Comparison of ENCODE assay signal across 18 cellular contexts in genomic region chr6:73131706-73132105, GRCh38.
DNase-seq lines count a peak whose midpoint lies in the region; ATAC-seq and TF ChIP-seq lines count a peak whose summit lies in the region.
"Had no signal": no experiment of that assay in that cellular context is flagged by ENCODE, and none has a peak within 500 bp of the region (broad histone marks: within the 10 kb centered on the region; RNA-seq: fewer than 3 reads in every experiment).

No MANE protein-coding gene starts in this region.

- TF ChIP-seq EP300 in tibial nerve (IDR thresholded peaks at IDR 0.05) = no peak

- no peak for TF ChIP-seq CTCF in epithelial cell of esophagus (IDR thresholded peaks at IDR 0.05; ENCODE audit: insufficient read depth, low read depth, low read length, missing control alignments)
- no peak for TF ChIP-seq CTCF in nephron progenitor cell (IDR thresholded peaks at IDR 0.05)
- no peak for TF ChIP-seq CTCF in tibial nerve (IDR thresholded peaks at IDR 0.05)

- ATAC-seq in HG02798 (IDR thresholded peaks at IDR 0.05; ENCODE audit: poor library complexity, unreplicated experiment) (no peak), GM18867 (IDR thresholded peaks at IDR 0.05; ENCODE audit: unreplicated experiment) (no peak)
- ATAC-seq: Right ventricle myocardium inferior had no signal

- H3K36me3 Mint-ChIP-seq in nephron progenitor cell (ENCODE audit: low read depth) = peaks cover 27% of the 10 kb centered on the region

- no peak overlapping the region for H3K27ac ChIP-seq in tibial nerve
- H3K27ac ChIP-seq: right atrium auricular region, thoracic aorta had no signal

- no peak overlapping the region for H3K4me3 Mint-ChIP-seq in nephron progenitor cell
- H3K4me3 Mint-ChIP-seq: naive B cell had no signal

- no peaks in the 10 kb centered on the region for H3K9me3 ChIP-seq in tibial nerve
- H3K9me3 ChIP-seq: right atrium auricular region, thoracic aorta had no signal

- no peak for TF ChIP-seq POLR2A in tibial nerve (IDR thresholded peaks at IDR 0.05)

- H3K27me3 Mint-ChIP-seq in nephron progenitor cell (ENCODE audit: low read depth, poor library complexity) = no peaks in the 10 kb centered on the region
- H3K27me3 Mint-ChIP-seq: naive B cell had no signal

- peak overlapping the region; percentile 7 for H3K27ac Mint-ChIP-seq in nephron progenitor cell
- H3K27ac Mint-ChIP-seq: naive B cell had no signal

- peaks cover 11% of the 10 kb centered on the region for H3K9me3 Mint-ChIP-seq in nephron progenitor cell

- peaks cover 36% of the 10 kb centered on the region for H3K4me1 Mint-ChIP-seq in nephron progenitor cell

- no peak overlapping the region for H3K4me3 ChIP-seq in epithelial cell of esophagus (ENCODE audit: low read length)
- no peak overlapping the region for H3K4me3 ChIP-seq in tibial nerve
- H3K4me3 ChIP-seq: right atrium auricular region, thoracic aorta had no signal

- H3K27me3 ChIP-seq in tibial nerve = no peaks in the 10 kb centered on the region
- H3K27me3 ChIP-seq: right atrium auricular region had no signal

- H3K36me3 ChIP-seq in tibial nerve = no peaks in the 10 kb centered on the region
- H3K36me3 ChIP-seq: right atrium auricular region, thoracic aorta had no signal

- DNase-seq in EL = peak; percentile 52
- DNase-seq in LHCN-M2 (ENCODE audit: low read depth) = peak; percentile 74
- peak; percentile 27 for DNase-seq in epithelial cell of esophagus (ENCODE audit: low read depth)
- DNase-seq in nephron progenitor cell = no peak
- DNase-seq in tibial nerve (ENCODE audit: low spot score in 2 of 2) = no peak
- DNase-seq: caudate nucleus, COR-L47, H7, KBM-7, naive B cell, NCI-H1092, NCI-H2029 treated with DMSO at 0.1 percent for 48 hours, NCI-H510A treated with DMSO at 0.1 percent for 48 hours had no signal

- 56 to 68% methylated on average over 4 of the region's 4 CpGs for WGBS in tibial nerve, 2 donors

- H3K4me1 ChIP-seq in tibial nerve = peaks cover 0 to 6% (median 0%) of the 10 kb centered on the region in 4 donors
- H3K4me1 ChIP-seq: right atrium auricular region had no signal

Comparison
In these comparisons a context has a peak if more than half of its experiments do, and no peak if none do; other contexts are left out.
1. DNase-seq: peak in EL (single experiment), LHCN-M2 (single experiment) and epithelial cell of esophagus (single experiment); none in nephron progenitor cell (single experiment) and tibial nerve (0 of 2).